ENCODE assay signal across 25 cellular contexts in genomic region chr19:18384775-18385174, GRCh38. TPM values are rescaled to one million over a fixed set of nuclear protein-coding genes. Genes with fewer than 3 reads are reported as not detected.
DNase-seq lines count a peak whose midpoint lies in the region; ATAC-seq and TF ChIP-seq lines count a peak whose summit lies in the region.
"Had no signal": no experiment of that assay in that cellular context is flagged by ENCODE, and none has a peak within 500 bp of the region (broad histone marks: within the 10 kb centered on the region; RNA-seq: fewer than 3 reads in every experiment).

No MANE protein-coding gene starts in this region.

- CTCF ChIA-PET in activated CD4-positive, alpha-beta T cell treated with anti-CD3 and anti-CD28 coated beads, Interleukin-2, amount 10 ng/mL, durations not matched to agents 7 days and 5 days (lab: Charles Lee): interaction anchor here (0.6 kb wide), 1 partner anchor 59 kb away, joined by 3 read pairs; no protein-coding TSS in a partner anchor
- CTCF ChIA-PET in activated naive CD4-positive, alpha-beta T cell treated with anti-CD3 and anti-CD28 coated beads, Interleukin-2, amount 10 ng/mL, durations not matched to agents 7 days and 5 days (lab: Charles Lee): interaction anchor here (1.1 to 7.8 kb wide), 2 partner anchors 27 to 203 kb away, joined by 3 to 96 read pairs; no protein-coding TSS in a partner anchor

- peaks cover 15% of the 10 kb centered on the region for H3K4me1 Mint-ChIP-seq in activated CD4-positive, alpha-beta T cell treated with anti-CD3 and anti-CD28 coated beads, Interleukin-2, amount 10 ng/mL, durations not matched to agents 7 days and 5 days
- peaks cover 23% of the 10 kb centered on the region for H3K4me1 Mint-ChIP-seq in activated naive CD4-positive, alpha-beta T cell treated with anti-CD3 and anti-CD28 coated beads, Interleukin-2, amount 10 ng/mL, durations not matched to agents 7 days and 5 days

- TF ChIP-seq POLR2A in stomach (IDR thresholded peaks at IDR 0.05) (no peak), gastrocnemius medialis (IDR thresholded peaks at IDR 0.05) (no peak)

- H3K9me3 ChIP-seq in stomach (no peaks in the 10 kb centered on the region), gastrocnemius medialis (no peaks in the 10 kb centered on the region)

- H3K27ac ChIP-seq in epithelial cell of prostate (peak overlapping the region; percentile 85), stomach (peak overlapping the region; percentile 77 to 84 (median 79)), gastrocnemius medialis (no peak overlapping the region)
- H3K27ac ChIP-seq: dorsolateral prefrontal cortex had no signal

- TF ChIP-seq CTCF in stomach (IDR thresholded peaks at IDR 0.05) (no peak), gastrocnemius medialis (IDR thresholded peaks at IDR 0.05 in 4 of 5, conservative IDR thresholded peaks at IDR 0.05 in 1 of 5) (no peak)

- H3K27me3 ChIP-seq in stomach (peaks cover 0 to 25% (median 0%) of the 10 kb centered on the region in 3 donors), gastrocnemius medialis (peaks cover 0 to 11% (median 0%) of the 10 kb centered on the region in 3 donors)

- no peaks in the 10 kb centered on the region for H3K36me3 Mint-ChIP-seq in activated CD4-positive, alpha-beta T cell treated with anti-CD3 and anti-CD28 coated beads, Interleukin-2, amount 10 ng/mL, durations not matched to agents 7 days and 5 days (ENCODE audit: low read depth)
- no peaks in the 10 kb centered on the region for H3K36me3 Mint-ChIP-seq in activated naive CD4-positive, alpha-beta T cell treated with anti-CD3 and anti-CD28 coated beads, Interleukin-2, amount 10 ng/mL, durations not matched to agents 7 days and 5 days
- H3K36me3 Mint-ChIP-seq: activated CD4-positive, alpha-beta memory T cell treated with anti-CD3 and anti-CD28 coated beads for 36 hours; activated naive CD8-positive, alpha-beta T cell treated with anti-CD3 and anti-CD28 coated beads for 36 hours; CD4-positive, alpha-beta memory T cell had no signal

- H3K27me3 Mint-ChIP-seq in activated CD4-positive, alpha-beta T cell treated with anti-CD3 and anti-CD28 coated beads, Interleukin-2, amount 10 ng/mL, durations not matched to agents 7 days and 5 days: peaks cover 52% of the 10 kb centered on the region
- H3K27me3 Mint-ChIP-seq in activated naive CD4-positive, alpha-beta T cell treated with anti-CD3 and anti-CD28 coated beads, Interleukin-2, amount 10 ng/mL, durations not matched to agents 7 days and 5 days: peaks cover 93% of the 10 kb centered on the region

- no peak for DNase-seq in activated CD4-positive, alpha-beta T cell treated with anti-CD3 and anti-CD28 coated beads, Interleukin-2, amount 10 ng/mL, durations not matched to agents 7 days and 5 days
- no peak for DNase-seq in activated CD4-positive, alpha-beta T cell treated with anti-CD3 and anti-CD28 coated beads for 48 hours
- DNase-seq in epithelial cell of prostate (ENCODE audit: low read depth, low spot score) (no peak), stomach (no peak), gastrocnemius medialis (no peak)
- no peak for DNase-seq in activated naive CD4-positive, alpha-beta T cell treated with anti-CD3 and anti-CD28 coated beads, Interleukin-2, amount 10 ng/mL, durations not matched to agents 7 days and 5 days
- DNase-seq: 8988T; activated CD4-positive, alpha-beta memory T cell treated with anti-CD3 and anti-CD28 coated beads for 36 hours; activated CD4-positive, CD25-positive, alpha-beta regulatory T cell; activated CD8-positive, alpha-beta memory T cell treated with anti-CD3 and anti-CD28 coated beads, Interleukin-2, amount 50 U/mL, for 48 hours; activated naive CD8-positive, alpha-beta T cell treated with anti-CD3 and anti-CD28 coated beads for 36 hours; CD4-positive, alpha-beta memory T cell; cerebellar nuclear complex; dorsolateral prefrontal cortex; head of caudate nucleus; MM.1S; NCI-H1436; NCI-H446 treated with DMSO at 0.1 percent for 48 hours; OCI-M1; SHP77; substantia nigra had no signal

- H3K4me1 ChIP-seq in stomach (peaks cover 36 to 78% (median 53%) of the 10 kb centered on the region in 4 donors), gastrocnemius medialis (peaks cover 10 to 18% of the 10 kb centered on the region in 2 donors)

- H3K36me3 ChIP-seq in stomach (peaks cover 0 to 13% (median 0%) of the 10 kb centered on the region in 4 donors), gastrocnemius medialis (no peaks in the 10 kb centered on the region)

- no peak for ATAC-seq in gastrocnemius medialis

- 31 to 61% (median 48%) methylated on average over 7 of the region's 7 CpGs for WGBS in stomach, 5 donors

- no peak overlapping the region for H3K4me3 ChIP-seq in stomach
- no peak overlapping the region for H3K4me3 ChIP-seq in gastrocnemius medialis
- H3K4me3 ChIP-seq: dorsolateral prefrontal cortex had no signal

- in situ Hi-C loops in gastrocnemius medialis (cut with MboI; ENCODE audit: low sequenced_read_pairs in 4 of 4): no loop called here

- peak overlapping the region; percentile 41 for H3K27ac Mint-ChIP-seq in activated CD4-positive, alpha-beta T cell treated with anti-CD3 and anti-CD28 coated beads, Interleukin-2, amount 10 ng/mL, durations not matched to agents 7 days and 5 days
- no peak overlapping the region for H3K27ac Mint-ChIP-seq in activated naive CD4-positive, alpha-beta T cell treated with anti-CD3 and anti-CD28 coated beads, Interleukin-2, amount 10 ng/mL, durations not matched to agents 7 days and 5 days
- H3K27ac Mint-ChIP-seq: activated CD4-positive, alpha-beta memory T cell treated with anti-CD3 and anti-CD28 coated beads for 36 hours; activated naive CD8-positive, alpha-beta T cell treated with anti-CD3 and anti-CD28 coated beads for 36 hours; activated T-helper 2 cell treated with anti-CD3 and anti-CD28 coated beads, Interferon-gamma antibody, Interleukin-2, Interleukin-4, amounts not matched to agents 10 μg/mL and 5 μg/mL and 100 μg/mL, durations not matched to agents 14 hours and 24 hours and 36 hours; CD4-positive, alpha-beta memory T cell had no signal

- no peaks in the 10 kb centered on the region for H3K9me3 Mint-ChIP-seq in activated CD4-positive, alpha-beta T cell treated with anti-CD3 and anti-CD28 coated beads, Interleukin-2, amount 10 ng/mL, durations not matched to agents 7 days and 5 days
- no peaks in the 10 kb centered on the region for H3K9me3 Mint-ChIP-seq in activated naive CD4-positive, alpha-beta T cell treated with anti-CD3 and anti-CD28 coated beads, Interleukin-2, amount 10 ng/mL, durations not matched to agents 7 days and 5 days
- H3K9me3 Mint-ChIP-seq: activated CD4-positive, alpha-beta memory T cell treated with anti-CD3 and anti-CD28 coated beads for 36 hours; activated naive CD8-positive, alpha-beta T cell treated with anti-CD3 and anti-CD28 coated beads for 36 hours; activated T-helper 2 cell treated with anti-CD3 and anti-CD28 coated beads, Interferon-gamma antibody, Interleukin-2, Interleukin-4, amounts not matched to agents 10 μg/mL and 5 μg/mL and 100 μg/mL, durations not matched to agents 14 hours and 24 hours and 36 hours had no signal

- POLR2A ChIA-PET in activated CD4-positive, alpha-beta T cell treated with anti-CD3 and anti-CD28 coated beads, Interleukin-2, amount 10 ng/mL, durations not matched to agents 7 days and 5 days (lab: Charles Lee): no interaction called here

- H3K4me3 Mint-ChIP-seq in activated CD4-positive, alpha-beta T cell treated with anti-CD3 and anti-CD28 coated beads, Interleukin-2, amount 10 ng/mL, durations not matched to agents 7 days and 5 days: no peak overlapping the region
- no peak overlapping the region for H3K4me3 Mint-ChIP-seq in activated naive CD4-positive, alpha-beta T cell treated with anti-CD3 and anti-CD28 coated beads, Interleukin-2, amount 10 ng/mL, durations not matched to agents 7 days and 5 days
- H3K4me3 Mint-ChIP-seq: activated CD4-positive, alpha-beta memory T cell treated with anti-CD3 and anti-CD28 coated beads for 36 hours; activated naive CD8-positive, alpha-beta T cell treated with anti-CD3 and anti-CD28 coated beads for 36 hours; CD4-positive, alpha-beta memory T cell had no signal

- intact Hi-C loops in stomach (cut with DNase I; ENCODE audit: low total_unique reads): no loop called here
- intact Hi-C loops in gastrocnemius medialis (cut with DNase I; ENCODE audit: low total_unique reads): no loop called here

- TF ChIP-seq EP300 in stomach (IDR thresholded peaks at IDR 0.05): no peak

RNA-seq across cellular contexts. Expression of gene GDF15, which starts 1.2 kb away (rescaled TPM):
- not detected for total RNA-seq in activated CD4-positive, alpha-beta T cell treated with anti-CD3 and anti-CD28 coated beads, Interleukin-2, amount 10 ng/mL, durations not matched to agents 7 days and 5 days
- total RNA-seq in stomach (100 to 1,000 TPM in 1 of 5 donors, 10 to 100 TPM in 4; 17.3 to 102 (median 46.9) TPM), gastrocnemius medialis (1 to 10 TPM in 2 of 4 donors, not detected in 2; 1.4 to 2.7 TPM)
- polyA plus RNA-seq in stomach: 100 to 1,000 TPM in 1 of 3 donors, 10 to 100 TPM in 2; 14.2 to 134 (median 44.5) TPM
- total RNA-seq: activated CD4-positive, alpha-beta memory T cell treated with anti-CD3 and anti-CD28 coated beads for 36 hours; activated naive CD8-positive, alpha-beta T cell treated with anti-CD3 and anti-CD28 coated beads for 36 hours; activated T-helper 2 cell treated with anti-CD3 and anti-CD28 coated beads, Interferon-gamma antibody, Interleukin-2, Interleukin-4, amounts not matched to agents 10 μg/mL and 5 μg/mL and 100 μg/mL, durations not matched to agents 14 hours and 24 hours and 36 hours had no signal
- polyA plus RNA-seq: CD4-positive, alpha-beta memory T cell had no signal

RNA-seq across cellular contexts. Expression of gene LRRC25, which starts 12.6 kb away (rescaled TPM):
- total RNA-seq in activated CD4-positive, alpha-beta T cell treated with anti-CD3 and anti-CD28 coated beads, Interleukin-2, amount 10 ng/mL, durations not matched to agents 7 days and 5 days: not detected
- total RNA-seq in stomach: 10 to 100 TPM in 1 of 5 donors, 1 to 10 TPM in 2, not detected in 2; 2.9 to 11.2 (median 7.2) TPM
- 1 to 10 TPM in 2 of 3 donors, under 1 TPM in 1; 0.98 to 2.4 (median 1.7) TPM for polyA plus RNA-seq in stomach
- total RNA-seq in gastrocnemius medialis: 1 to 10 TPM in 3 of 4 donors, under 1 TPM in 1; 0.34 to 4.2 (median 2.3) TPM
- total RNA-seq: activated CD4-positive, alpha-beta memory T cell treated with anti-CD3 and anti-CD28 coated beads for 36 hours; activated naive CD8-positive, alpha-beta T cell treated with anti-CD3 and anti-CD28 coated beads for 36 hours; activated T-helper 2 cell treated with anti-CD3 and anti-CD28 coated beads, Interferon-gamma antibody, Interleukin-2, Interleukin-4, amounts not matched to agents 10 μg/mL and 5 μg/mL and 100 μg/mL, durations not matched to agents 14 hours and 24 hours and 36 hours; astrocyte; G401; myocyte had no signal

RNA-seq across cellular contexts. Expression of gene SSBP4, which starts 34.4 kb away (rescaled TPM):
- 100 to 1,000 TPM; 112 to 123 TPM for total RNA-seq in activated CD4-positive, alpha-beta T cell treated with anti-CD3 and anti-CD28 coated beads, Interleukin-2, amount 10 ng/mL, durations not matched to agents 7 days and 5 days
- total RNA-seq in stomach (100 to 1,000 TPM in 1 of 5 donors, 10 to 100 TPM in 4; 22.8 to 253 (median 39.7) TPM), gastrocnemius medialis (10 to 100 TPM; 24.7 to 65.2 (median 44.1) TPM)
- polyA plus RNA-seq in stomach: 10 to 100 TPM; 49.9 to 77.6 (median 54.4) TPM

RNA-seq across cellular contexts. Expression of gene PGPEP1, which starts 44.4 kb away (rescaled TPM):
- 10 to 100 TPM; 24.1 to 24.8 TPM for total RNA-seq in activated CD4-positive, alpha-beta T cell treated with anti-CD3 and anti-CD28 coated beads, Interleukin-2, amount 10 ng/mL, durations not matched to agents 7 days and 5 days
- total RNA-seq in stomach (10 to 100 TPM in 4 of 5 donors, 1 to 10 TPM in 1; 8.0 to 58.9 (median 22.9) TPM), gastrocnemius medialis (10 to 100 TPM; 11.7 to 42.3 (median 23.6) TPM)
- polyA plus RNA-seq in stomach: 10 to 100 TPM in 2 of 3 donors, 1 to 10 TPM in 1; 8.4 to 40.0 (median 31.8) TPM

RNA-seq across cellular contexts. Expression of gene ISYNA1, which starts 53.2 kb away (rescaled TPM):
- total RNA-seq in activated CD4-positive, alpha-beta T cell treated with anti-CD3 and anti-CD28 coated beads, Interleukin-2, amount 10 ng/mL, durations not matched to agents 7 days and 5 days: 10 to 100 TPM; 10.7 to 12.1 TPM
- total RNA-seq in stomach (10 to 100 TPM in 4 of 5 donors, 1 to 10 TPM in 1; 7.8 to 47.3 (median 15.8) TPM), gastrocnemius medialis (10 to 100 TPM in 1 of 4 donors, 1 to 10 TPM in 3; 5.1 to 29.1 (median 7.8) TPM)
- 10 to 100 TPM in 2 of 3 donors, 1 to 10 TPM in 1; 9.5 to 39.7 (median 15.0) TPM for polyA plus RNA-seq in stomach

Comparison
In these comparisons a context has a peak if more than half of its experiments do, and no peak if none do; other contexts are left out.
1. H3K27ac ChIP-seq: peak in epithelial cell of prostate (single experiment) and stomach (5 of 5); none in gastrocnemius medialis (0 of 4).
2. RNA of gene GDF15, which starts 1.2 kb away (total RNA-seq): 17.3 to 102 TPM in stomach; 1.4 to 2.7 TPM in gastrocnemius medialis and not detected in activated CD4-positive, alpha-beta T cell treated with anti-CD3 and anti-CD28 coated beads, Interleukin-2, amount 10 ng/mL, durations not matched to agents 7 days and 5 days; every median in the first group is over 4 times any median in the second.